Comparison of ENCODE assay signal across 1 cellular context in genomic region chr1:154353460-154353904, GRCh38.
TF ChIP-seq lines count a peak whose summit lies in the region.

No MANE protein-coding gene starts in this region.

TF ChIP-seq in K562, 482 proteins besides CTCF, POLR2A, EP300 and RAD21 (continues in another document):
- TF ChIP-seq NUFIP1 (IDR thresholded peaks at IDR 0.05; ENCODE audit: partially characterized antibody) (peak; percentile 45), NR2C2 (CRISPR knock-in tag; IDR thresholded peaks at IDR 0.05) (peak; percentile 89), NR2C2 (tag; IDR thresholded peaks at IDR 0.05) (peak; percentile 97), DPF2 (IDR thresholded peaks at IDR 0.05) (peak; percentile 93), RHOXF2B (CRISPR knock-in tag; conservative IDR thresholded peaks at IDR 0.05) (no peak), ZMIZ1 (IDR thresholded peaks at IDR 0.05; ENCODE audit: low read depth in 2 of 2, low read length in 2 of 2) (no peak), FOXA3 (CRISPR knock-in tag; conservative IDR thresholded peaks at IDR 0.05 in 1 of 2, IDR thresholded peaks at IDR 0.05 in 1 of 2) (no peak), ZFPM2 (CRISPR knock-in tag; IDR thresholded peaks at IDR 0.05) (no peak), FUS (optimal IDR thresholded peaks at IDR 0.05; ENCODE audit: low read depth, low read length) (no peak), CBX8 (IDR thresholded peaks at IDR 0.05; ENCODE audit: borderline replicate concordance, extremely low read depth, low read depth, low read length, poor library complexity, severe bottlenecking) (no peak), VEZF1 (CRISPR knock-in tag; IDR thresholded peaks at IDR 0.05) (0 out of 2 replicates have a peak, but pooled peaks have one; percentile 39), ZNF277 (CRISPR knock-in tag; IDR thresholded peaks at IDR 0.05; ENCODE audit: borderline replicate concordance) (no peak), NR2C1 (IDR thresholded peaks at IDR 0.05) (peak; percentile 95), NR2C1 (tag; IDR thresholded peaks at IDR 0.05) (peak; percentile 97), KLF16 (IDR thresholded peaks at IDR 0.05) (peak; percentile 78), CTCFL (IDR thresholded peaks at IDR 0.05; ENCODE audit: borderline replicate concordance, insufficient read depth, low read depth, low read length, poor library complexity, severe bottlenecking) (peak; percentile 33), ZNF780A (CRISPR knock-in tag; IDR thresholded peaks at IDR 0.05) (no peak), MED1 (CRISPR knock-in tag; IDR thresholded peaks at IDR 0.05; ENCODE audit: borderline replicate concordance) (no peak), TCF3 (CRISPR knock-in tag; IDR thresholded peaks at IDR 0.05) (peak; percentile 54), MNT (conservative IDR thresholded peaks at IDR 0.05) (peak in 1 of 2 experiments; percentile 61; a peak in 3 of 4 replicates), BMI1 (IDR thresholded peaks at IDR 0.05; ENCODE audit: low read length) (no peak), ETV5 (CRISPR knock-in tag; IDR thresholded peaks at IDR 0.05; ENCODE audit: low read depth) (no peak), ZNF551 (CRISPR knock-in tag; IDR thresholded peaks at IDR 0.05) (no peak), SIRT6 (IDR thresholded peaks at IDR 0.05; ENCODE audit: low read depth, low read length) (no peak), SPI1 (IDR thresholded peaks at IDR 0.05; ENCODE audit: borderline replicate concordance, low read depth, low read length) (no peak), NCOA1 (IDR thresholded peaks at IDR 0.05; ENCODE audit: low read depth) (peak; percentile 83), FOXK2 (conservative IDR thresholded peaks at IDR 0.05 in 1 of 2, IDR thresholded peaks at IDR 0.05 in 1 of 2; ENCODE audit: low read depth in 2 of 2) (peak; percentile 70 to 72; a peak in 2 of 4 replicates), TEAD1 (CRISPR knock-in tag; IDR thresholded peaks at IDR 0.05) (peak in 1 of 2 experiments; percentile 56; a peak in 1 of 4 replicates), TAF9B (IDR thresholded peaks at IDR 0.05; ENCODE audit: partially characterized antibody) (peak; percentile 41), KAT8 (IDR thresholded peaks at IDR 0.05; ENCODE audit: low read depth) (no peak), PKNOX1 (IDR thresholded peaks at IDR 0.05) (peak; percentile 56), ZSCAN32 (CRISPR knock-in tag; IDR thresholded peaks at IDR 0.05) (no peak), CGGBP1 (CRISPR knock-in tag; IDR thresholded peaks at IDR 0.05) (no peak), PML (IDR thresholded peaks at IDR 0.05; ENCODE audit: low read length) (peak; percentile 48; the same call in 1 of the 2 replicates), KAT2B (IDR thresholded peaks at IDR 0.05; ENCODE audit: low read depth, low read length) (no peak), ZNF583 (CRISPR knock-in tag; IDR thresholded peaks at IDR 0.05) (no peak), RNF2 (IDR thresholded peaks at IDR 0.05) (no peak), PHB (CRISPR knock-in tag; IDR thresholded peaks at IDR 0.05) (no peak), ZBTB34 (CRISPR knock-in tag; IDR thresholded peaks at IDR 0.05) (no peak), CREBBP (IDR thresholded peaks at IDR 0.05; ENCODE audit: low read depth, low read length) (no peak), RBM34 (IDR thresholded peaks at IDR 0.05; ENCODE audit: borderline replicate concordance, insufficient read depth, low read length) (no peak), MEF2D (tag; conservative IDR thresholded peaks at IDR 0.05; ENCODE audit: low read depth) (peak; percentile 73), TGIF2 (CRISPR knock-in tag; IDR thresholded peaks at IDR 0.05) (no peak), ZNF436 (CRISPR knock-in tag; IDR thresholded peaks at IDR 0.05) (no peak), SP2 (IDR thresholded peaks at IDR 0.05; ENCODE audit: extremely low read depth, low read depth, low read length, poor library complexity, severe bottlenecking) (no peak), TSHZ1 (CRISPR knock-in tag; IDR thresholded peaks at IDR 0.05) (no peak), NCOA4 (IDR thresholded peaks at IDR 0.05; ENCODE audit: partially characterized antibody) (no peak)
